ENCODE assay signal across 25 cellular contexts in genomic region chr16:54040480-54040879, GRCh38.
"Had no signal": no experiment of that assay in that cellular context is flagged by ENCODE, and none has a peak within 500 bp of the region (broad histone marks: within the 10 kb centered on the region; RNA-seq: fewer than 3 reads in every experiment).

No MANE protein-coding gene starts in this region.

- H3K36me3 ChIP-seq: colonic mucosa, gastrocnemius medialis, left lung, lower lobe of right lung had no signal

- H3K27me3 Mint-ChIP-seq: dendritic cell treated with granulocyte-macrophage colony-stimulating factor and Interleukin-4, amounts not matched to agents 40 ng/mL and 50 ng/mL, for 4 days; effector memory CD8-positive, alpha-beta T cell; naive thymus-derived CD4-positive, alpha-beta T cell had no signal

- DNase-seq: colonic mucosa; cortex of kidney; effector CD8-positive, alpha-beta T cell; effector memory CD8-positive, alpha-beta T cell; erythroblast; esophagus squamous epithelium; foreskin fibroblast; foreskin melanocyte; gastrocnemius medialis; glutamatergic neuron; head of caudate nucleus; heart right ventricle; hippocampal formation; left cardiac atrium; left lung; left ventricle myocardium superior; lower lobe of right lung; mesenchymal stem cell; midbrain; naive thymus-derived CD4-positive, alpha-beta T cell had no signal

- H3K4me3 Mint-ChIP-seq: dendritic cell treated with granulocyte-macrophage colony-stimulating factor and Interleukin-4, amounts not matched to agents 40 ng/mL and 50 ng/mL, for 4 days; effector memory CD8-positive, alpha-beta T cell had no signal

- H3K4me1 ChIP-seq: colonic mucosa, esophagus squamous epithelium, heart right ventricle, left lung, lower lobe of right lung had no signal

- H3K27ac Mint-ChIP-seq: dendritic cell treated with granulocyte-macrophage colony-stimulating factor and Interleukin-4, amounts not matched to agents 40 ng/mL and 50 ng/mL, for 4 days; effector memory CD8-positive, alpha-beta T cell; naive thymus-derived CD4-positive, alpha-beta T cell had no signal

- H3K27ac ChIP-seq: colonic mucosa, epithelial cell of prostate, esophagus squamous epithelium, gastrocnemius medialis, heart right ventricle, left lung, lower lobe of right lung had no signal

- ATAC-seq: effector memory CD8-positive, alpha-beta T cell; esophagus mucosa; gastrocnemius medialis; heart right ventricle; left cardiac atrium; left lung; left ventricle myocardium superior; lower lobe of right lung; naive thymus-derived CD4-positive, alpha-beta T cell had no signal

- FAIRE-seq: islet of Langerhans, keratinocyte had no signal

- H3K27me3 ChIP-seq: colonic mucosa, esophagus squamous epithelium, gastrocnemius medialis, heart right ventricle, left lung had no signal

- H3K9me3 ChIP-seq: colonic mucosa, esophagus squamous epithelium, gastrocnemius medialis, left lung, lower lobe of right lung had no signal

- H3K4me3 ChIP-seq: colonic mucosa, esophagus squamous epithelium, gastrocnemius medialis, heart right ventricle, left lung, lower lobe of right lung had no signal
